Comparison of ENCODE assay signal across 20 cellular contexts in the genomic region with DNA sequence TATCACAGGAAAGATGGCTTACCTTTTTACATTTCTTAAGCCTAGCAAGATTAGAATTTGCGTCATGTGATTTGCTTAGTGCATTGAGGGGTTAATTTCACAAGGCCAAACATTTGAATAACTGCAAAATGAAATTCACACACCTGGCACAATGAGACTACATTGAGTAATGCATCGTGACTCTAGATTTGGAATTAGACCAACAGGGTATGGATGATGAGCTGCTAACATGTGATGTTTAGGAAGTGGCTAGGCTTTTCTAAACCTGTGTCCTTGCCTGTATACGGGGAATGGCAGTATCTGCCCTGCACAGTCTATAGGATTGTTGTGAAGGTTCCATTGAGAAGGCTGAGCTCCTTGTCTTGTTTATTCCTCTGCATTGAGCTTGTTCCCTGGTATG.
DNase-seq lines count a peak whose midpoint lies in the region; ATAC-seq, FAIRE-seq and TF ChIP-seq lines count a peak whose summit lies in the region.
"Had no signal": no experiment of that assay in that cellular context is flagged by ENCODE, and none has a peak within 500 bp of the region (broad histone marks: within the 10 kb centered on the region; RNA-seq: fewer than 3 reads in every experiment).

No MANE protein-coding gene starts in this region.

- TF ChIP-seq CTCF in PC-3 (conservative IDR thresholded peaks at IDR 0.05; ENCODE audit: low read depth, low read length): no peak
- TF ChIP-seq CTCF in foreskin keratinocyte (conservative IDR thresholded peaks at IDR 0.05): no peak
- TF ChIP-seq CTCF in PC-9 (conservative IDR thresholded peaks at IDR 0.05): no peak

- H3K9me3 ChIP-seq in HUES64 (ENCODE audit: insufficient read depth, low read depth, low read length): no peaks in the 10 kb centered on the region
- H3K9me3 ChIP-seq in PC-3 (ENCODE audit: low read length): no peaks in the 10 kb centered on the region
- H3K9me3 ChIP-seq in PC-9 (ENCODE audit: insufficient read depth, low read depth): no peaks in the 10 kb centered on the region
- H3K9me3 ChIP-seq: HAP-1, MG63 had no signal

- POLR2A ChIA-PET in PC-3 (lab: Charles Lee; ENCODE audit: unreplicated experiment): no interaction called here
- POLR2A ChIA-PET in PC-9 (lab: Charles Lee; ENCODE audit: unreplicated experiment): interaction anchor here (0.6 kb wide), 1 partner anchor 42 kb away, joined by 3 read pairs; no protein-coding TSS in a partner anchor

- no peaks in the 10 kb centered on the region for H3K9me2 ChIP-seq in PC-3 (replicated peaks; ENCODE audit: low read length)
- H3K9me2 ChIP-seq in PC-9 (ENCODE audit: insufficient read depth): no peaks in the 10 kb centered on the region

- H2AFZ ChIP-seq in PC-3 (ENCODE audit: low read length) (no peak overlapping the region), PC-9 (no peak overlapping the region)

- H3K27me3 ChIP-seq in HUES64 (ENCODE audit: insufficient read depth, low read length) (no peaks in the 10 kb centered on the region), PC-3 (ENCODE audit: low read length) (no peaks in the 10 kb centered on the region), foreskin keratinocyte (no peaks in the 10 kb centered on the region), PC-9 (ENCODE audit: insufficient read depth, low read depth) (no peaks in the 10 kb centered on the region)
- H3K27me3 ChIP-seq: MG63 had no signal

- peaks cover 20% of the 10 kb centered on the region for H3K4me1 ChIP-seq in HUES64 (ENCODE audit: insufficient read depth, low read length)
- no peaks in the 10 kb centered on the region for H3K4me1 ChIP-seq in PC-3 (ENCODE audit: insufficient read depth, low read length)
- H3K4me1 ChIP-seq in foreskin keratinocyte: no peaks in the 10 kb centered on the region
- H3K4me1 ChIP-seq in PC-9 (replicated peaks; ENCODE audit: insufficient read depth): no peaks in the 10 kb centered on the region

- ATAC-seq in PC-3 (no peak), foreskin keratinocyte (peak; percentile 66)
- ATAC-seq: SK-N-SH treated with all-trans-retinoic acid at 6 μM for 48 hours had no signal

- DNase-seq in H54 (ENCODE audit: insufficient read length, low spot score) (no peak), PC-3 (peak; percentile 24), foreskin keratinocyte (peak in 1 of 2 donors; percentile 59), PC-9 (no peak), ACHN (no peak)
- DNase-seq in NK-92 treated with Interleukin-12 subunit alpha and Interleukin-12 subunit beta, amount 100 ng/mL, for 24 hours (lab: John Stamatoyannopoulos, UW): no peak
- DNase-seq: AML-193, DMS153, KBM-7, MG63, NCI-H1092 treated with DMSO at 0.1 percent for 48 hours, NCI-H2081 treated with DMSO at 0.1 percent for 48 hours, NCI-H446 treated with DMSO at 0.1 percent for 48 hours, SHP77 treated with DMSO at 0.1 percent for 48 hours, T-helper 1 cell had no signal

- H3K27ac ChIP-seq in HUES64 (ENCODE audit: low read depth, low read length): peak overlapping the region; percentile 84
- H3K27ac ChIP-seq in PC-3 (ENCODE audit: low read length): no peak overlapping the region
- H3K27ac ChIP-seq in foreskin keratinocyte: no peak overlapping the region
- no peak overlapping the region for H3K27ac ChIP-seq in PC-9

- H3K9ac ChIP-seq in HUES64 (ENCODE audit: low read depth, low read length) (no peak overlapping the region), PC-3 (ENCODE audit: low read length) (no peak overlapping the region)

- no peaks in the 10 kb centered on the region for H3F3A ChIP-seq in PC-3 (ENCODE audit: low read length, unreplicated experiment)
- H3F3A ChIP-seq in PC-9 (ENCODE audit: insufficient read depth, low read depth): no peaks in the 10 kb centered on the region

- in situ Hi-C loops in ACHN (cut with HindIII; ENCODE audit: low pct_ligation_motif_present, low pct_unique_long_range_greater_than_20kb, low sequenced_read_pairs): no loop called here

- no peak for TF ChIP-seq POLR2A in H54 (IDR thresholded peaks at IDR 0.05; ENCODE audit: low read depth, low read length)

- H4K20me1 ChIP-seq in PC-3 (ENCODE audit: low read length): no peaks in the 10 kb centered on the region
- no peaks in the 10 kb centered on the region for H4K20me1 ChIP-seq in PC-9 (ENCODE audit: insufficient read depth)

- H3K4me3 ChIP-seq in HUES64 (ENCODE audit: low read length) (no peak overlapping the region), PC-3 (ENCODE audit: low read length) (no peak overlapping the region), PC-9 (no peak overlapping the region)
- H3K4me3 ChIP-seq: HAP-1, MG63 had no signal

- intact Hi-C loops in PC-3 (cut with micrococcal nuclease): no loop called here
- intact Hi-C loops in PC-9 (cut with micrococcal nuclease; ENCODE audit: unreplicated experiment): no loop called here

- WGBS in HUES64: 74% methylated on average over 3 of the region's 3 CpGs

- H3K36me3 ChIP-seq in HUES64 (ENCODE audit: insufficient read depth, low read length) (no peaks in the 10 kb centered on the region), PC-3 (ENCODE audit: low read depth, low read length) (no peaks in the 10 kb centered on the region), PC-9 (ENCODE audit: low read depth) (no peaks in the 10 kb centered on the region)
- H3K36me3 ChIP-seq: HAP-1, MG63 had no signal

- BruUV-seq in PC-3 (replicated peaks; lab: Mats Ljungman, UMichigan) (no TSS peak), PC-9 (replicated peaks; lab: Mats Ljungman, UMichigan) (no TSS peak)

- peak; percentile 70 for FAIRE-seq in H54 (lab: Jason Lieb, UNC)
- FAIRE-seq: GM12892, RCC 7860 had no signal

- no peak overlapping the region for H3K4me2 ChIP-seq in PC-3 (ENCODE audit: low read length)
- no peak overlapping the region for H3K4me2 ChIP-seq in PC-9

- H3K79me2 ChIP-seq in PC-3 (ENCODE audit: low read length) (no peaks in the 10 kb centered on the region), PC-9 (ENCODE audit: low read depth) (no peaks in the 10 kb centered on the region)

- CTCF ChIA-PET in PC-3 (lab: Charles Lee): no interaction called here
- CTCF ChIA-PET in PC-9 (lab: Charles Lee): no interaction called here
